ENCODE assay signal across 12 cellular contexts in the genomic region with DNA sequence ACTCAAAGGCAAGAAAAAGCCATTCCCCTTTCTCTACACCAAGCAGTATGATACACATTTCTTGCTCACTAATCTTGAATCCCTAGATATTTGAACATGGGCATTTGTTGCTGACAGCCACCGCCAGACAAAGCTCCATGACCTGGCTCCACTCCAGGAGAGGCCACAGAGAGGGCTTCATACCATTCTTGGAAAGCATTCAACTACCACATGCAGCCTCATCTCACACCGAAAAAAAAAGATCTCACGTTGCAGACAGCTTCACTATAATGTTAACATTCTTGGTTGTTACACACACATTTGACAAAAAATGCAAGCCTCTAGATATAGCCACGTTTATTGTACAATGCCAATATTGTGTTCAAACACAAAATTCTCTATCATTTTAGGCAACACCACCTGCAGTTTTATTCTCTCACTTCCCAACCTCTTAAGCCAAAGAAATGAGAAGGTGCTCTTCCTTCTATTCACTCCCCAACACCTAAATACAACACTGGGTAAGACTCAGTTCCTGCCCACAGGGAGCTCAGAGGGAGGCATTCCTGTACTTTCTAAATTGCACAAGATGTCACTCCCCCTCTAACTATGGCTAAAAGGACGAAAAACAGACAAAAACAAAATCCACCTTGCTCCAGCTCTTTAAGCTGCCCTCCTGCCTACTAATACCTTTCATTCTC.
DNase-seq lines count a peak whose midpoint lies in the region; ATAC-seq and TF ChIP-seq lines count a peak whose summit lies in the region.
"Had no signal": no experiment of that assay in that cellular context is flagged by ENCODE, and none has a peak within 500 bp of the region (broad histone marks: within the 10 kb centered on the region; RNA-seq: fewer than 3 reads in every experiment).

No MANE protein-coding gene starts in this region.

- H3K4me2 ChIP-seq in mesenchymal stem cell (ENCODE audit: low read length, poor library complexity, severe bottlenecking), result no peak overlapping the region
- H3K4me2 ChIP-seq: KMS-11 had no signal

- no peaks in the 10 kb centered on the region for H3K4me1 Mint-ChIP-seq in activated CD4-positive, alpha-beta T cell treated with anti-CD3 and anti-CD28 coated beads for 36 hours
- H3K4me1 Mint-ChIP-seq in progenitor cell of endocrine pancreas (ENCODE audit: low read depth), result peaks cover 5% of the 10 kb centered on the region
- H3K4me1 Mint-ChIP-seq: natural killer cell had no signal

- no peaks in the 10 kb centered on the region for H3K27me3 ChIP-seq in mesenchymal stem cell (ENCODE audit: control insufficient read depth in 1 of 2, insufficient read depth in 1 of 2, low read length in 2 of 2)

- no peaks in the 10 kb centered on the region for H3K9me3 Mint-ChIP-seq in activated CD4-positive, alpha-beta T cell treated with anti-CD3 and anti-CD28 coated beads for 36 hours (ENCODE audit: low read depth)
- no peaks in the 10 kb centered on the region for H3K9me3 Mint-ChIP-seq in progenitor cell of endocrine pancreas (ENCODE audit: low read depth)
- H3K9me3 Mint-ChIP-seq: natural killer cell; T-helper 1 cell treated with Interleukin-12 subunit alpha and Interleukin-12 subunit beta and Interleukin-4 antibody, amounts not matched to agents 30 μg/mL and 1 μg/mL, for 36 hours had no signal

- CTCF ChIA-PET in activated CD4-positive, alpha-beta T cell treated with anti-CD3 and anti-CD28 coated beads for 36 hours (lab: Charles Lee), result interaction anchor here (0.6 to 1.3 kb wide), 2 partner anchors 217 to 619 kb away, joined by 3 read pairs; no protein-coding TSS in a partner anchor

- no peak overlapping the region for H4K91ac ChIP-seq in mesenchymal stem cell (ENCODE audit: low read length)

- H3K18ac ChIP-seq in mesenchymal stem cell (ENCODE audit: low read depth in 1 of 2, low read length in 2 of 2), result no peak overlapping the region

- H2BK120ac ChIP-seq in mesenchymal stem cell (ENCODE audit: low read depth, low read length), result no peak overlapping the region

- H2BK15ac ChIP-seq in mesenchymal stem cell (ENCODE audit: low read depth, poor library complexity, severe bottlenecking), result no peak overlapping the region

- H3K4me3 ChIP-seq in choroid plexus epithelial cell (ENCODE audit: low read depth, low read length) (no peak overlapping the region), mesenchymal stem cell (ENCODE audit: insufficient read depth in 1 of 2, low read depth in 1 of 2, low read length in 2 of 2) (no peak overlapping the region)

- no peaks in the 10 kb centered on the region for H3K9me3 ChIP-seq in mesenchymal stem cell (ENCODE audit: control insufficient read depth, low read length)
- H3K9me3 ChIP-seq: Caco-2 had no signal

- H2BK5ac ChIP-seq in mesenchymal stem cell (ENCODE audit: low read depth, low read length, poor library complexity, severe bottlenecking), result no peak overlapping the region

- H2AK5ac ChIP-seq in mesenchymal stem cell (ENCODE audit: low read length, severe bottlenecking), result no peak overlapping the region

- no peak overlapping the region for H4K8ac ChIP-seq in mesenchymal stem cell (ENCODE audit: low read length)

- no peaks in the 10 kb centered on the region for H3K36me3 ChIP-seq in mesenchymal stem cell (ENCODE audit: control insufficient read depth in 1 of 2, insufficient read depth in 2 of 2, low read depth in 1 of 2, low read length in 2 of 2)

- no peak overlapping the region for H3K4ac ChIP-seq in mesenchymal stem cell (ENCODE audit: low read depth in 1 of 2, low read length in 2 of 2)

- H3K4me3 Mint-ChIP-seq in activated CD4-positive, alpha-beta T cell treated with anti-CD3 and anti-CD28 coated beads for 36 hours, result no peak overlapping the region
- no peak overlapping the region for H3K4me3 Mint-ChIP-seq in progenitor cell of endocrine pancreas (ENCODE audit: low read depth)
- H3K4me3 Mint-ChIP-seq: natural killer cell; T-helper 1 cell treated with Interleukin-12 subunit alpha and Interleukin-12 subunit beta and Interleukin-4 antibody, amounts not matched to agents 30 μg/mL and 1 μg/mL, for 36 hours had no signal

- intact Hi-C loops in activated CD4-positive, alpha-beta T cell treated with anti-CD3 and anti-CD28 coated beads for 36 hours (cut with DNase I, micrococcal nuclease), result no loop called here

- H3K79me1 ChIP-seq in mesenchymal stem cell (replicated peaks; ENCODE audit: low read length, poor library complexity, severe bottlenecking), result peaks cover 25% of the 10 kb centered on the region

- H3K36me3 Mint-ChIP-seq in activated CD4-positive, alpha-beta T cell treated with anti-CD3 and anti-CD28 coated beads for 36 hours (ENCODE audit: low read depth), result no peaks in the 10 kb centered on the region
- no peaks in the 10 kb centered on the region for H3K36me3 Mint-ChIP-seq in progenitor cell of endocrine pancreas (ENCODE audit: insufficient read depth)
- H3K36me3 Mint-ChIP-seq: natural killer cell had no signal

- no peak overlapping the region for H3K23ac ChIP-seq in mesenchymal stem cell (ENCODE audit: low read length in 2 of 2)

- POLR2A ChIA-PET in activated CD4-positive, alpha-beta T cell treated with anti-CD3 and anti-CD28 coated beads for 36 hours (lab: Charles Lee), result no interaction called here

- no peak overlapping the region for H2BK12ac ChIP-seq in mesenchymal stem cell (ENCODE audit: low read length in 2 of 2)

- TF ChIP-seq CTCF in choroid plexus epithelial cell (conservative IDR thresholded peaks at IDR 0.05; ENCODE audit: low read depth, low read length) (no peak), progenitor cell of endocrine pancreas (IDR thresholded peaks at IDR 0.05; ENCODE audit: unreplicated experiment) (no peak)

- ATAC-seq in activated CD4-positive, alpha-beta T cell treated with anti-CD3 and anti-CD28 coated beads for 36 hours, result no peak
- ATAC-seq in HG03432 (IDR thresholded peaks at IDR 0.05; ENCODE audit: unreplicated experiment), result no peak
- ATAC-seq: natural killer cell had no signal

- no peak overlapping the region for H3K14ac ChIP-seq in mesenchymal stem cell (ENCODE audit: low read length in 2 of 2)

- H3K27ac ChIP-seq in mesenchymal stem cell (ENCODE audit: low read length, poor library complexity, severe bottlenecking), result no peak overlapping the region
- H3K27ac ChIP-seq: KMS-11 had no signal

- 42% methylated on average over 5 of the region's 5 CpGs for WGBS in mesenchymal stem cell

- no peaks in the 10 kb centered on the region for H3K27me3 Mint-ChIP-seq in activated CD4-positive, alpha-beta T cell treated with anti-CD3 and anti-CD28 coated beads for 36 hours
- H3K27me3 Mint-ChIP-seq in progenitor cell of endocrine pancreas, result no peaks in the 10 kb centered on the region

- H3K9ac ChIP-seq in mesenchymal stem cell (ENCODE audit: low read length), result no peak overlapping the region
- H3K9ac ChIP-seq: KMS-11 had no signal

- H3K4me1 ChIP-seq in mesenchymal stem cell (ENCODE audit: control insufficient read depth, insufficient read depth, low read depth, low read length), result peaks cover 5% of the 10 kb centered on the region
- H3K4me1 ChIP-seq: Caco-2 had no signal

- H2AFZ ChIP-seq in mesenchymal stem cell (ENCODE audit: low read depth, low read length), result no peak overlapping the region

- H3K27ac Mint-ChIP-seq in activated CD4-positive, alpha-beta T cell treated with anti-CD3 and anti-CD28 coated beads for 36 hours, result no peak overlapping the region
- no peak overlapping the region for H3K27ac Mint-ChIP-seq in progenitor cell of endocrine pancreas
- H3K27ac Mint-ChIP-seq: natural killer cell; T-helper 1 cell treated with Interleukin-12 subunit alpha and Interleukin-12 subunit beta and Interleukin-4 antibody, amounts not matched to agents 30 μg/mL and 1 μg/mL, for 36 hours had no signal

- peak; percentile 29 for DNase-seq in EH (ENCODE audit: low read depth)
- DNase-seq in NCI-H446 treated with DMSO at 0.1 percent for 48 hours (lab: John Stamatoyannopoulos, UW), result peak; percentile 77
- peak; percentile 93 for DNase-seq in choroid plexus epithelial cell (ENCODE audit: low read depth)
- DNase-seq in mesenchymal stem cell, result peak; percentile 75
- DNase-seq in activated CD4-positive, alpha-beta T cell treated with anti-CD3 and anti-CD28 coated beads for 36 hours, result no peak
- no peak for DNase-seq in NK-92 treated with Interleukin-12 subunit alpha and Interleukin-12 subunit beta, amount 100 ng/mL, for 24 hours (lab: John Stamatoyannopoulos, UW)
- DNase-seq in progenitor cell of endocrine pancreas (ENCODE audit: low spot score, unreplicated experiment), result no peak
- DNase-seq: Caco-2, natural killer cell had no signal

Comparison
In these comparisons a context has a peak if more than half of its experiments do, and no peak if none do; other contexts are left out.
1. DNase-seq: peak in EH (single experiment), NCI-H446 treated with DMSO at 0.1 percent for 48 hours (single experiment), choroid plexus epithelial cell (single experiment) and mesenchymal stem cell (single experiment); none in activated CD4-positive, alpha-beta T cell treated with anti-CD3 and anti-CD28 coated beads for 36 hours (single experiment), NK-92 treated with Interleukin-12 subunit alpha and Interleukin-12 subunit beta, amount 100 ng/mL, for 24 hours (single experiment) and progenitor cell of endocrine pancreas (single experiment).